ENCODE assay signal across 20 cellular contexts in genomic region chr17:3627768-3628167, GRCh38. TPM values are rescaled to one million over a fixed set of nuclear protein-coding genes. Genes with fewer than 3 reads are reported as not detected.
DNase-seq lines count a peak whose midpoint lies in the region; ATAC-seq and TF ChIP-seq lines count a peak whose summit lies in the region.
"Had no signal": no experiment of that assay in that cellular context is flagged by ENCODE, and none has a peak within 500 bp of the region (broad histone marks: within the 10 kb centered on the region; RNA-seq: fewer than 3 reads in every experiment).

No MANE protein-coding gene starts in this region.

- intact Hi-C loops in left ventricle myocardium inferior (cut with micrococcal nuclease) (no loop called here), left ventricle myocardium superior (cut with micrococcal nuclease) (no loop called here), MCF 10A (cut with micrococcal nuclease) (no loop called here)

- no peaks in the 10 kb centered on the region for H3K27me3 ChIP-seq in left ventricle myocardium inferior (ENCODE audit: low read depth)
- no peaks in the 10 kb centered on the region for H3K27me3 ChIP-seq in subcutaneous abdominal adipose tissue (ENCODE audit: control insufficient read depth in 5 of 5, insufficient read depth in 4 of 5, low read length in 5 of 5)
- H3K27me3 ChIP-seq in Karpas-422 (ENCODE audit: low read length): no peaks in the 10 kb centered on the region
- H3K27me3 ChIP-seq: BLaER1 had no signal

- H3K4me2 ChIP-seq in Karpas-422 (ENCODE audit: low read depth, low read length, poor library complexity, severe bottlenecking): no peak overlapping the region
- H3K4me2 ChIP-seq: A549, BLaER1 had no signal

- POLR2A ChIA-PET in MCF 10A (lab: Yijun Ruan, JAX): interaction anchor here (2.4 kb wide), 1 partner anchor 9 kb away, joined by 10 read pairs; the partner anchor contains the start of genes CTNS and SHPK

- H3K9me2 ChIP-seq in Karpas-422 (replicated peaks; ENCODE audit: insufficient read depth, low read length): no peaks in the 10 kb centered on the region

- peak; percentile 5 for DNase-seq in NCI-H2227 (lab: John Stamatoyannopoulos, UW; ENCODE audit: unreplicated experiment)
- no peak for DNase-seq in NCI-H2227 treated with DMSO at 0.1 percent for 48 hours (lab: John Stamatoyannopoulos, UW)
- no peak for DNase-seq in left ventricle myocardium inferior
- no peak for DNase-seq in left ventricle myocardium superior
- DNase-seq in MCF 10A (ENCODE audit: unreplicated experiment): no peak
- DNase-seq in Karpas-422: no peak
- DNase-seq: AML-193; CD4-positive, alpha-beta memory T cell; DMS153; GF-D8; GOT3; H7; HFFc6 had no signal

- H3K36me3 ChIP-seq in left ventricle myocardium inferior (peaks cover 78% of the 10 kb centered on the region), subcutaneous abdominal adipose tissue (ENCODE audit: control insufficient read depth in 5 of 5, insufficient read depth in 5 of 5, low read length in 5 of 5) (peaks cover 6 to 64% (median 58%) of the 10 kb centered on the region in 5 donors), Karpas-422 (ENCODE audit: insufficient read depth, low read length) (peaks cover 5% of the 10 kb centered on the region; the same call in 1 of the 2 replicates)

- CTCF ChIA-PET in MCF 10A (lab: Yijun Ruan, JAX): interaction anchor here (0.6 to 0.8 kb wide), 3 partner anchors 21 to 584 kb away, joined by 3 read pairs; no protein-coding TSS in a partner anchor

- H3K36me3 Mint-ChIP-seq in MCF 10A (ENCODE audit: insufficient read depth, unreplicated experiment): peaks cover 59% of the 10 kb centered on the region

- peak overlapping the region in 1 of 5 donors; percentile 42 for H3K9ac ChIP-seq in subcutaneous abdominal adipose tissue (ENCODE audit: low read length in 5 of 5)
- no peak overlapping the region for H3K9ac ChIP-seq in Karpas-422 (ENCODE audit: low read length)
- H3K9ac ChIP-seq: BLaER1 had no signal

- no peaks in the 10 kb centered on the region for H3K4me1 Mint-ChIP-seq in MCF 10A (ENCODE audit: insufficient read depth, unreplicated experiment)

- no peak for ATAC-seq in left ventricle myocardium superior
- ATAC-seq: A549, HCT116 had no signal

- peaks cover 30% of the 10 kb centered on the region for H3K4me1 ChIP-seq in left ventricle myocardium inferior
- H3K4me1 ChIP-seq in subcutaneous abdominal adipose tissue (ENCODE audit: control insufficient read depth in 5 of 5, insufficient read depth in 5 of 5, low read length in 5 of 5): peaks cover 0 to 15% (median 13%) of the 10 kb centered on the region in 5 donors
- H3K4me1 ChIP-seq in Karpas-422 (ENCODE audit: low read length): no peaks in the 10 kb centered on the region
- H3K4me1 ChIP-seq: A549 had no signal

- no peak overlapping the region for H3K4me3 Mint-ChIP-seq in MCF 10A (ENCODE audit: unreplicated experiment)
- H3K4me3 Mint-ChIP-seq: CD14-positive monocyte; CD4-positive, alpha-beta memory T cell; HFFc6 had no signal

- H3K4me3 ChIP-seq in left ventricle myocardium inferior (no peak overlapping the region), subcutaneous abdominal adipose tissue (ENCODE audit: low read depth in 1 of 5, low read length in 5 of 5) (peak overlapping the region in 1 of 5 donors; percentile 27), Karpas-422 (ENCODE audit: low read length) (no peak overlapping the region)
- H3K4me3 ChIP-seq: A549, BLaER1 had no signal

- H4K20me1 ChIP-seq in Karpas-422 (ENCODE audit: insufficient read depth, low read depth, low read length): no peaks in the 10 kb centered on the region

- H3K27me3 Mint-ChIP-seq in MCF 10A (ENCODE audit: insufficient read depth, unreplicated experiment): no peaks in the 10 kb centered on the region
- H3K27me3 Mint-ChIP-seq: CD4-positive, alpha-beta memory T cell had no signal

- peaks cover 10% of the 10 kb centered on the region for H3K79me2 ChIP-seq in Karpas-422 (ENCODE audit: low read length)

- H3K27ac Mint-ChIP-seq in MCF 10A (ENCODE audit: low read depth, unreplicated experiment): no peak overlapping the region

- TF ChIP-seq CTCF in left ventricle myocardium inferior (IDR thresholded peaks at IDR 0.05; ENCODE audit: borderline replicate concordance) (no peak), MCF 10A (IDR thresholded peaks at IDR 0.05; ENCODE audit: unreplicated experiment) (no peak)

- BruUV-seq in MCF 10A (replicated peaks; lab: Mats Ljungman, UMichigan): no TSS peak

- peak overlapping the region; percentile 55 for H3K27ac ChIP-seq in left ventricle myocardium inferior (replicated peaks)
- peak overlapping the region; percentile 7 for H3K27ac ChIP-seq in subcutaneous abdominal adipose tissue (ENCODE audit: low read depth, low read length)
- no peak overlapping the region for H3K27ac ChIP-seq in Karpas-422 (ENCODE audit: low read length)
- H3K27ac ChIP-seq: 22Rv1, A549, BLaER1, HL-60 had no signal

- H3K9me3 Mint-ChIP-seq in MCF 10A (ENCODE audit: unreplicated experiment): no peaks in the 10 kb centered on the region
- H3K9me3 Mint-ChIP-seq: HFFc6 had no signal

- no peaks in the 10 kb centered on the region for H3K9me3 ChIP-seq in left ventricle myocardium inferior (replicated peaks)
- no peaks in the 10 kb centered on the region for H3K9me3 ChIP-seq in subcutaneous abdominal adipose tissue (ENCODE audit: control insufficient read depth in 5 of 5, low read length in 5 of 5)
- H3K9me3 ChIP-seq in Karpas-422 (ENCODE audit: low read length): no peaks in the 10 kb centered on the region
- H3K9me3 ChIP-seq: A549, BLaER1 had no signal

- no peak overlapping the region for H2AFZ ChIP-seq in Karpas-422 (ENCODE audit: low read length)

RNA-seq across cellular contexts. Expression of gene SHPK, which starts 8.3 kb away (rescaled TPM):
- total RNA-seq in left ventricle myocardium inferior (4.0 TPM), left ventricle myocardium superior (5.1 TPM), MCF 10A (2022) (6.3 and 8.3 TPM in 2 replicates)
- 5.4 and 11.6 TPM in 2 replicates for total RNA-seq in Karpas-422 (2014; rRNA removed; shearing (Covaris generic); ENCODE audit: low replicate concordance)

RNA-seq across cellular contexts. Expression of gene CTNS, which starts 8.8 kb away (rescaled TPM):
- total RNA-seq in left ventricle myocardium inferior: 6.2 TPM
- total RNA-seq in left ventricle myocardium superior: 7.1 TPM
- 7.1 and 11.4 TPM in 2 replicates for total RNA-seq in MCF 10A (2022)
- 21.1 and 27.3 TPM in 2 replicates for total RNA-seq in Karpas-422 (2014; rRNA removed; shearing (Covaris generic); ENCODE audit: low replicate concordance)

RNA-seq across cellular contexts. Expression of gene TRPV1, which starts 18.6 kb away (rescaled TPM):
- total RNA-seq in left ventricle myocardium inferior (4.3 TPM), left ventricle myocardium superior (3.5 TPM), MCF 10A (2022) (2.7 and 5.4 TPM in 2 replicates)
- 3.3 and 4.3 TPM in 2 replicates for total RNA-seq in Karpas-422 (2014; rRNA removed; shearing (Covaris generic); ENCODE audit: low replicate concordance)

RNA-seq across cellular contexts. Expression of gene TAX1BP3, which starts 40.6 kb away (rescaled TPM):
- total RNA-seq in left ventricle myocardium inferior (165 TPM), left ventricle myocardium superior (167 TPM), MCF 10A (2022) (130 and 147 TPM in 2 replicates)
- total RNA-seq in Karpas-422 (2014; rRNA removed; shearing (Covaris generic); ENCODE audit: low replicate concordance): 31.5 and 39.5 TPM in 2 replicates

RNA-seq across cellular contexts. Expression of gene EMC6, which starts 40.8 kb away (rescaled TPM):
- total RNA-seq in left ventricle myocardium inferior: 57.0 TPM
- total RNA-seq in left ventricle myocardium superior: 63.4 TPM
- 72.2 and 78.5 TPM in 2 replicates for total RNA-seq in MCF 10A (2022)
- total RNA-seq in Karpas-422 (2014; rRNA removed; shearing (Covaris generic); ENCODE audit: low replicate concordance): 21.0 and 34.2 TPM in 2 replicates
